In the genomic region with DNA sequence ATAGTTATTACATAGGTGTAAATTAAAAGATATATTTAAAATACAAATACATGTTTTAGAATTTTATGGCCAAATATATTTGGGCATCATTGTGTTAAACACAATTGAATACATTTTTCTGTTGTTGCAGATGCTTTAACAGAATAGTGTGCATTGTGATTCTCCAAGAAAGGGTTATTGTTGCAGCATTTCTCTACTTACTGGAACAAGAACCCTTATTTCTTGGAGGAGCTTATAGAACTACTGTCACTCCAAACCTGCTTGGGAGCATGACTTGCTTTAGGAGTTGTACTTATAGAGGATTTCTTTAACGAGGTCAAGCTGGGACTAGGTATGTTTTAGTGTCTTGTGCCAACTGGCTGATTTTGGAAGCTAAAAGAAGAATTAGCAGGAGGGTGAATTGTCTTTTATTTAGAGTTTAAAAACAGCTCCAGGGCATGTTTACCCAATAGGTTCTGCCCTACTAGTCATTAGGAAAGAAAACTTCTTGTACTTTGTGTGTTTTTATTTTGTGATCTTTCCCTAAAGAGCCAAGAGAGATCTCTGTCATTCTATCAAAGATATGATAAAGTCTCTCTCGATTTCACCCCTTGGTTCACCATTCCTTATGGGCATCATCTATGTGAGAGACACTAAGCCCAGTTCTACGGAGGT, we compare ENCODE assay signal across 19 cellular contexts.
DNase-seq lines count a peak whose midpoint lies in the region; ATAC-seq and TF ChIP-seq lines count a peak whose summit lies in the region.
"Had no signal": no experiment of that assay in that cellular context is flagged by ENCODE, and none has a peak within 500 bp of the region (broad histone marks: within the 10 kb centered on the region; RNA-seq: fewer than 3 reads in every experiment).

No MANE protein-coding gene starts in this region.

- no peak for ATAC-seq in HG02840 (IDR thresholded peaks at IDR 0.05; ENCODE audit: low FRiP score, unreplicated experiment)
- ATAC-seq: left cardiac atrium; naive thymus-derived CD4-positive, alpha-beta T cell had no signal

- CTCF ChIA-PET in A673 (lab: Charles Lee) = no interaction called here

- TSS peak; percentile 98 for BruUV-seq in A673 (replicated peaks; lab: Mats Ljungman, UMichigan)

- H3K9me3 ChIP-seq in A673 (ENCODE audit: low read depth, low read length, poor library complexity, severe bottlenecking) = no peaks in the 10 kb centered on the region
- no peaks in the 10 kb centered on the region for H3K9me3 ChIP-seq in adipocyte (ENCODE audit: control insufficient read depth, low read length)
- H3K9me3 ChIP-seq: colonic mucosa, right lobe of liver had no signal

- TF ChIP-seq CTCF in A673 (conservative IDR thresholded peaks at IDR 0.05; ENCODE audit: low read depth, low read length) (no peak), foreskin fibroblast (IDR thresholded peaks at IDR 0.05; ENCODE audit: low read depth, low read length) (no peak)

- H3K27ac ChIP-seq in A673 (ENCODE audit: low read depth, low read length, poor library complexity, severe bottlenecking) = peak overlapping the region; percentile 87
- H3K27ac ChIP-seq: colonic mucosa had no signal

- H3K27me3 ChIP-seq in A673 (replicated peaks; ENCODE audit: insufficient read depth, low read depth, low read length, poor library complexity) = no peaks in the 10 kb centered on the region
- no peaks in the 10 kb centered on the region for H3K27me3 ChIP-seq in adipocyte (replicated peaks; ENCODE audit: control insufficient read depth, insufficient read depth, low read length)
- H3K27me3 ChIP-seq: colonic mucosa, right lobe of liver had no signal

- intact Hi-C loops in A673 (cut with micrococcal nuclease; ENCODE audit: unreplicated experiment) = loop anchor here (1.0 to 5.0 kb wide), 5 partner anchors 191 to 551 kb away; a partner anchor contains a TSS

- POLR2A ChIA-PET in A673 (lab: Charles Lee; ENCODE audit: low non-redundant PET) = no interaction called here

- H3K4me1 ChIP-seq in A673 (ENCODE audit: insufficient read depth, low read length, poor library complexity, severe bottlenecking) (peaks cover 43% of the 10 kb centered on the region), adipocyte (ENCODE audit: control insufficient read depth, insufficient read depth, low read length) (peaks cover 16% of the 10 kb centered on the region)
- H3K4me1 ChIP-seq: colonic mucosa had no signal

- H3K36me3 ChIP-seq in A673 (ENCODE audit: insufficient read depth, low read length, poor library complexity, severe bottlenecking) (no peaks in the 10 kb centered on the region), adipocyte (ENCODE audit: control insufficient read depth, insufficient read depth, low read length, severe bottlenecking) (no peaks in the 10 kb centered on the region)
- H3K36me3 ChIP-seq: colonic mucosa, right lobe of liver had no signal

- in situ Hi-C loops in KBM-7 (cut with MboI; ENCODE audit: low pct_unique_long_range_greater_than_20kb, low sequenced_read_pairs) = no loop called here

- no peak overlapping the region for H3K9ac ChIP-seq in adipocyte (ENCODE audit: low read length)

- H3K4me3 ChIP-seq in A673 (ENCODE audit: low read depth, low read length, poor library complexity, severe bottlenecking) (no peak overlapping the region), adipocyte (ENCODE audit: low read length) (no peak overlapping the region), foreskin fibroblast (ENCODE audit: low read depth in 1 of 2, low read length in 2 of 2) (no peak overlapping the region)
- H3K4me3 ChIP-seq: colonic mucosa, right lobe of liver had no signal

- DNase-seq in A673 (ENCODE audit: low spot score) (no peak), adipocyte (ENCODE audit: low read depth) (peak; percentile 50), foreskin fibroblast (peak; percentile 15 to 49), pons (ENCODE audit: low spot score) (peak; percentile 74), LoVo (ENCODE audit: low spot score) (no peak), NOMO-1 (lab: John Stamatoyannopoulos, UW; ENCODE audit: unreplicated experiment in 2 of 2) (no peak), KBM-7 (no peak)
- DNase-seq: activated CD4-positive, alpha-beta T cell treated with anti-CD3 and anti-CD28 coated beads for 1 hour; activated gamma-delta T cell; colonic mucosa; GDM1; Kasumi-1; left cardiac atrium; naive thymus-derived CD4-positive, alpha-beta T cell; NCI-H1092 treated with DMSO at 0.1 percent for 48 hours; NCI-H187 treated with DMSO at 0.1 percent for 48 hours; trophoblast cell had no signal

Comparison
In these comparisons a context has a peak if more than half of its experiments do, and no peak if none do; other contexts are left out.
1. DNase-seq: peak in adipocyte (single experiment), foreskin fibroblast (2 of 2) and pons (single experiment); none in A673 (single experiment), LoVo (single experiment), NOMO-1 (0 of 2) and KBM-7 (single experiment).